ENCODE assay signal across 8 cellular contexts in genomic region chr19:27794444-27795042, GRCh38.
DNase-seq lines count a peak whose midpoint lies in the region; ATAC-seq and TF ChIP-seq lines count a peak whose summit lies in the region.

No MANE protein-coding gene starts in this region.

- peak overlapping the region; percentile 93 for H3K27ac Mint-ChIP-seq in activated CD8-positive, alpha-beta memory T cell treated with anti-CD3 and anti-CD28 coated beads, Interleukin-2, amount 10 ng/mL, durations not matched to agents 7 days and 5 days
- H3K27ac Mint-ChIP-seq in activated CD4-positive, alpha-beta memory T cell treated with anti-CD3 and anti-CD28 coated beads for 36 hours = peak overlapping the region; percentile 89

- H3K27me3 Mint-ChIP-seq in activated CD8-positive, alpha-beta memory T cell treated with anti-CD3 and anti-CD28 coated beads, Interleukin-2, amount 10 ng/mL, durations not matched to agents 7 days and 5 days = no peaks in the 10 kb centered on the region
- H3K27me3 Mint-ChIP-seq in activated CD4-positive, alpha-beta memory T cell treated with anti-CD3 and anti-CD28 coated beads for 36 hours = no peaks in the 10 kb centered on the region

- DNase-seq in activated CD8-positive, alpha-beta memory T cell treated with anti-CD3 and anti-CD28 coated beads, Interleukin-2, amount 10 ng/mL, durations not matched to agents 7 days and 5 days = peak; percentile 49
- DNase-seq in activated CD8-positive, alpha-beta memory T cell treated with anti-CD3 and anti-CD28 coated beads for 24 hours = no peak
- DNase-seq in activated CD4-positive, alpha-beta memory T cell treated with anti-CD3 and anti-CD28 coated beads for 36 hours = peak; percentile 31
- peak; percentile 34 for DNase-seq in fibroblast of villous mesenchyme (ENCODE audit: low read depth)
- DNase-seq in medulla oblongata (ENCODE audit: extremely low spot score) = no peak
- no peak for DNase-seq in SW 1271 (lab: John Stamatoyannopoulos, UW)

- CTCF ChIA-PET in activated CD8-positive, alpha-beta memory T cell treated with anti-CD3 and anti-CD28 coated beads, Interleukin-2, amount 10 ng/mL, durations not matched to agents 7 days and 5 days (lab: Charles Lee) = interaction anchor here (1.3 to 1.6 kb wide), 2 partner anchors 9 to 13 kb away, joined by 4 to 5 read pairs; no protein-coding TSS in a partner anchor
- CTCF ChIA-PET in activated CD4-positive, alpha-beta memory T cell treated with anti-CD3 and anti-CD28 coated beads for 36 hours (lab: Charles Lee) = interaction anchor here (1.2 kb wide), 1 partner anchor 45 kb away, joined by 3 read pairs; no protein-coding TSS in a partner anchor

- H3K27ac ChIP-seq in neutrophil = peak overlapping the region; percentile 72

- H3K4me1 Mint-ChIP-seq in activated CD8-positive, alpha-beta memory T cell treated with anti-CD3 and anti-CD28 coated beads, Interleukin-2, amount 10 ng/mL, durations not matched to agents 7 days and 5 days = peaks cover 25% of the 10 kb centered on the region
- peaks cover 16% of the 10 kb centered on the region for H3K4me1 Mint-ChIP-seq in activated CD4-positive, alpha-beta memory T cell treated with anti-CD3 and anti-CD28 coated beads for 36 hours (ENCODE audit: low read depth)

- H3K36me3 Mint-ChIP-seq in activated CD8-positive, alpha-beta memory T cell treated with anti-CD3 and anti-CD28 coated beads, Interleukin-2, amount 10 ng/mL, durations not matched to agents 7 days and 5 days = peaks cover 27% of the 10 kb centered on the region
- peaks cover 29% of the 10 kb centered on the region for H3K36me3 Mint-ChIP-seq in activated CD4-positive, alpha-beta memory T cell treated with anti-CD3 and anti-CD28 coated beads for 36 hours

- H3K4me3 Mint-ChIP-seq in activated CD8-positive, alpha-beta memory T cell treated with anti-CD3 and anti-CD28 coated beads, Interleukin-2, amount 10 ng/mL, durations not matched to agents 7 days and 5 days = peak overlapping the region; percentile 90
- H3K4me3 Mint-ChIP-seq in activated CD4-positive, alpha-beta memory T cell treated with anti-CD3 and anti-CD28 coated beads for 36 hours = peak overlapping the region; percentile 94

- POLR2A ChIA-PET in activated CD4-positive, alpha-beta memory T cell treated with anti-CD3 and anti-CD28 coated beads for 36 hours (lab: Charles Lee) = interaction anchor here (0.5 kb wide), 1 partner anchor 11 kb away, joined by 3 read pairs; no protein-coding TSS in a partner anchor

- peaks cover 24 to 45% of the 10 kb centered on the region in 2 experiments for H3K4me1 ChIP-seq in neutrophil (ENCODE audit: control insufficient read depth in 1 of 2, insufficient read depth in 1 of 2, low read depth in 1 of 2, low read length in 1 of 2)

- intact Hi-C loops in activated CD4-positive, alpha-beta memory T cell treated with anti-CD3 and anti-CD28 coated beads for 36 hours (cut with micrococcal nuclease) = loop anchor here (10.0 kb wide), 1 partner anchor 1790 kb away; no protein-coding TSS in a partner anchor

- no peak for TF ChIP-seq CTCF in fibroblast of villous mesenchyme (IDR thresholded peaks at IDR 0.05; ENCODE audit: insufficient read depth, low read depth, low read length)
- TF ChIP-seq CTCF in neutrophil (IDR thresholded peaks at IDR 0.05) = no peak

- ATAC-seq in activated CD8-positive, alpha-beta memory T cell treated with anti-CD3 and anti-CD28 coated beads, Interleukin-2, amount 10 ng/mL, durations not matched to agents 7 days and 5 days = no peak
- peak; percentile 3 for ATAC-seq in HG03439 (IDR thresholded peaks at IDR 0.05; ENCODE audit: unreplicated experiment)

- H3K27me3 ChIP-seq in neutrophil = no peaks in the 10 kb centered on the region

- no peaks in the 10 kb centered on the region for H3K9me3 ChIP-seq in neutrophil

- no peaks in the 10 kb centered on the region for H3K9me3 Mint-ChIP-seq in activated CD8-positive, alpha-beta memory T cell treated with anti-CD3 and anti-CD28 coated beads, Interleukin-2, amount 10 ng/mL, durations not matched to agents 7 days and 5 days (ENCODE audit: low read depth)
- no peaks in the 10 kb centered on the region for H3K9me3 Mint-ChIP-seq in activated CD4-positive, alpha-beta memory T cell treated with anti-CD3 and anti-CD28 coated beads for 36 hours

- H3K4me3 ChIP-seq in fibroblast of villous mesenchyme (ENCODE audit: low read depth, low read length) (peak overlapping the region; percentile 97), neutrophil (ENCODE audit: low read depth in 1 of 2, low read length in 1 of 2) (peak overlapping the region; percentile 72 to 73)

- peaks cover 4% of the 10 kb centered on the region for H3K36me3 ChIP-seq in neutrophil

Comparison
In these comparisons a context has a peak if more than half of its experiments do, and no peak if none do; other contexts are left out.
1. DNase-seq: peak in activated CD8-positive, alpha-beta memory T cell treated with anti-CD3 and anti-CD28 coated beads, Interleukin-2, amount 10 ng/mL, durations not matched to agents 7 days and 5 days (single experiment), activated CD4-positive, alpha-beta memory T cell treated with anti-CD3 and anti-CD28 coated beads for 36 hours (single experiment) and fibroblast of villous mesenchyme (single experiment); none in activated CD8-positive, alpha-beta memory T cell treated with anti-CD3 and anti-CD28 coated beads for 24 hours (single experiment), medulla oblongata (single experiment) and SW 1271 (0 of 2).